Comparison of ENCODE assay signal across 1 cellular context in the genomic region with DNA sequence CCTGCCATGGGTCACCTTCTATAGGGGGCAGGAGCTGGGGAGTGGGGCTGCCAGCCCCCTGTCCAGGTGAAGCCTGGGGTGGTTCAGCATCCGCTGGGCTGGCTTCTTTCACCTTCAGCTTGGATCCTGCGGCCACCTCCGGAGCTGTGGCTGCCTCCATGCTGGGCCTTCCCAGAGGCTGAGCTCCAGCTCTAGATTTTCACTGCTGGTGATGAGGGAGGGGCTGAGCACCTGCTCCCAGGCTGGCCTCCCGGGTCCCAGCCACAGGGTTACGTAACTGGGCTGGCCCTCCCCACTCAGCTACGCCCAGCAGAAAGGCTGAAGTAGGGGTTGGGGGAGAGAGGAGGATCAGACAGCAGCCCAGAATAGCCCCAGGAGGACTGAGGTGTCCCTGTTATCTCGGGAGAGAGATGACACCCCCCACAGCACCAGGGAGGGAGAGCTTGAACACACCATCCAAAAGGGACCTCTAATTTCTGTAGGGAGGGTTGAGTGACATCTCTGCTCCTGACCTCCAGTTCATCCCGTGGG.
TF ChIP-seq lines count a peak whose summit lies in the region.

A gene with protein sequence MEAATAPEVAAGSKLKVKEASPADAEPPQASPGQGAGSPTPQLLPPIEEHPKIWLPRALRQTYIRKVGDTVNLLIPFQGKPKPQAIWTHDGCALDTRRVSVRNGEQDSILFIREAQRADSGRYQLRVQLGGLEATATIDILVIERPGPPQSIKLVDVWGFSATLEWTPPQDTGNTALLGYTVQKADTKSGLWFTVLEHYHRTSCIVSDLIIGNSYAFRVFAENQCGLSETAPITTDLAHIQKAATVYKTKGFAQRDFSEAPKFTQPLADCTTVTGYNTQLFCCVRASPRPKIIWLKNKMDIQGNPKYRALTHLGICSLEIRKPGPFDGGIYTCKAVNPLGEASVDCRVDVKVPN (minus strand): TSS at position 180 of the 531 bp plus-strand sequence. CDS start 20 bp downstream, at position 160.

TF ChIP-seq in HepG2, 621 proteins besides CTCF, POLR2A, EP300 and RAD21 (continued from another document and continues in another):
- TF ChIP-seq, protein P1, sequence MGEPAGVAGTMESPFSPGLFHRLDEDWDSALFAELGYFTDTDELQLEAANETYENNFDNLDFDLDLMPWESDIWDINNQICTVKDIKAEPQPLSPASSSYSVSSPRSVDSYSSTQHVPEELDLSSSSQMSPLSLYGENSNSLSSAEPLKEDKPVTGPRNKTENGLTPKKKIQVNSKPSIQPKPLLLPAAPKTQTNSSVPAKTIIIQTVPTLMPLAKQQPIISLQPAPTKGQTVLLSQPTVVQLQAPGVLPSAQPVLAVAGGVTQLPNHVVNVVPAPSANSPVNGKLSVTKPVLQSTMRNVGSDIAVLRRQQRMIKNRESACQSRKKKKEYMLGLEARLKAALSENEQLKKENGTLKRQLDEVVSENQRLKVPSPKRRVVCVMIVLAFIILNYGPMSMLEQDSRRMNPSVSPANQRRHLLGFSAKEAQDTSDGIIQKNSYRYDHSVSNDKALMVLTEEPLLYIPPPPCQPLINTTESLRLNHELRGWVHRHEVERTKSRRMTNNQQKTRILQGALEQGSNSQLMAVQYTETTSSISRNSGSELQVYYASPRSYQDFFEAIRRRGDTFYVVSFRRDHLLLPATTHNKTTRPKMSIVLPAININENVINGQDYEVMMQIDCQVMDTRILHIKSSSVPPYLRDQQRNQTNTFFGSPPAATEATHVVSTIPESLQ (CRISPR knock-in tag; conservative IDR thresholded peaks at IDR 0.05), result no peak
- no peak for TF ChIP-seq MEIS1 (CRISPR knock-in tag; IDR thresholded peaks at IDR 0.05; ENCODE audit: borderline replicate concordance)
- TF ChIP-seq, protein P2, sequence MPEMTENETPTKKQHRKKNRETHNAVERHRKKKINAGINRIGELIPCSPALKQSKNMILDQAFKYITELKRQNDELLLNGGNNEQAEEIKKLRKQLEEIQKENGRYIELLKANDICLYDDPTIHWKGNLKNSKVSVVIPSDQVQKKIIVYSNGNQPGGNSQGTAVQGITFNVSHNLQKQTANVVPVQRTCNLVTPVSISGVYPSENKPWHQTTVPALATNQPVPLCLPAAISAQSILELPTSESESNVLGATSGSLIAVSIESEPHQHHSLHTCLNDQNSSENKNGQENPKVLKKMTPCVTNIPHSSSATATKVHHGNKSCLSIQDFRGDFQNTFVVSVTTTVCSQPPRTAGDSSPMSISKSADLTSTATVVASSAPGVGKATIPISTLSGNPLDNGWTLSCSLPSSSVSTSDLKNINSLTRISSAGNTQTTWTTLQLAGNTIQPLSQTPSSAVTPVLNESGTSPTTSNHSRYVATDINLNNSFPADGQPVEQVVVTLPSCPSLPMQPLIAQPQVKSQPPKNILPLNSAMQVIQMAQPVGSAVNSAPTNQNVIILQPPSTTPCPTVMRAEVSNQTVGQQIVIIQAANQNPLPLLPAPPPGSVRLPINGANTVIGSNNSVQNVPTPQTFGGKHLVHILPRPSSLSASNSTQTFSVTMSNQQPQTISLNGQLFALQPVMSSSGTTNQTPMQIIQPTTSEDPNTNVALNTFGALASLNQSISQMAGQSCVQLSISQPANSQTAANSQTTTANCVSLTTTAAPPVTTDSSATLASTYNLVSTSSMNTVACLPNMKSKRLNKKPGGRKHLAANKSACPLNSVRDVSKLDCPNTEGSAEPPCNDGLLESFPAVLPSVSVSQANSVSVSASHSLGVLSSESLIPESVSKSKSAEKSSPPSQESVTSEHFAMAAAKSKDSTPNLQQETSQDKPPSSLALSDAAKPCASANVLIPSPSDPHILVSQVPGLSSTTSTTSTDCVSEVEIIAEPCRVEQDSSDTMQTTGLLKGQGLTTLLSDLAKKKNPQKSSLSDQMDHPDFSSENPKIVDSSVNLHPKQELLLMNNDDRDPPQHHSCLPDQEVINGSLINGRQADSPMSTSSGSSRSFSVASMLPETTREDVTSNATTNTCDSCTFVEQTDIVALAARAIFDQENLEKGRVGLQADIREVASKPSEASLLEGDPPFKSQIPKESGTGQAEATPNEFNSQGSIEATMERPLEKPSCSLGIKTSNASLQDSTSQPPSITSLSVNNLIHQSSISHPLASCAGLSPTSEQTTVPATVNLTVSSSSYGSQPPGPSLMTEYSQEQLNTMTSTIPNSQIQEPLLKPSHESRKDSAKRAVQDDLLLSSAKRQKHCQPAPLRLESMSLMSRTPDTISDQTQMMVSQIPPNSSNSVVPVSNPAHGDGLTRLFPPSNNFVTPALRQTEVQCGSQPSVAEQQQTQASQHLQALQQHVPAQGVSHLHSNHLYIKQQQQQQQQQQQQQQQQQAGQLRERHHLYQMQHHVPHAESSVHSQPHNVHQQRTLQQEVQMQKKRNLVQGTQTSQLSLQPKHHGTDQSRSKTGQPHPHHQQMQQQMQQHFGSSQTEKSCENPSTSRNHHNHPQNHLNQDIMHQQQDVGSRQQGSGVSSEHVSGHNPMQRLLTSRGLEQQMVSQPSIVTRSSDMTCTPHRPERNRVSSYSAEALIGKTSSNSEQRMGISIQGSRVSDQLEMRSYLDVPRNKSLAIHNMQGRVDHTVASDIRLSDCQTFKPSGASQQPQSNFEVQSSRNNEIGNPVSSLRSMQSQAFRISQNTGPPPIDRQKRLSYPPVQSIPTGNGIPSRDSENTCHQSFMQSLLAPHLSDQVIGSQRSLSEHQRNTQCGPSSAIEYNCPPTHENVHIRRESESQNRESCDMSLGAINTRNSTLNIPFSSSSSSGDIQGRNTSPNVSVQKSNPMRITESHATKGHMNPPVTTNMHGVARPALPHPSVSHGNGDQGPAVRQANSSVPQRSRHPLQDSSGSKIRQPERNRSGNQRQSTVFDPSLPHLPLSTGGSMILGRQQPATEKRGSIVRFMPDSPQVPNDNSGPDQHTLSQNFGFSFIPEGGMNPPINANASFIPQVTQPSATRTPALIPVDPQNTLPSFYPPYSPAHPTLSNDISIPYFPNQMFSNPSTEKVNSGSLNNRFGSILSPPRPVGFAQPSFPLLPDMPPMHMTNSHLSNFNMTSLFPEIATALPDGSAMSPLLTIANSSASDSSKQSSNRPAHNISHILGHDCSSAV (CRISPR knock-in tag; IDR thresholded peaks at IDR 0.05; ENCODE audit: borderline replicate concordance), result no peak
- TF ChIP-seq, protein P3, sequence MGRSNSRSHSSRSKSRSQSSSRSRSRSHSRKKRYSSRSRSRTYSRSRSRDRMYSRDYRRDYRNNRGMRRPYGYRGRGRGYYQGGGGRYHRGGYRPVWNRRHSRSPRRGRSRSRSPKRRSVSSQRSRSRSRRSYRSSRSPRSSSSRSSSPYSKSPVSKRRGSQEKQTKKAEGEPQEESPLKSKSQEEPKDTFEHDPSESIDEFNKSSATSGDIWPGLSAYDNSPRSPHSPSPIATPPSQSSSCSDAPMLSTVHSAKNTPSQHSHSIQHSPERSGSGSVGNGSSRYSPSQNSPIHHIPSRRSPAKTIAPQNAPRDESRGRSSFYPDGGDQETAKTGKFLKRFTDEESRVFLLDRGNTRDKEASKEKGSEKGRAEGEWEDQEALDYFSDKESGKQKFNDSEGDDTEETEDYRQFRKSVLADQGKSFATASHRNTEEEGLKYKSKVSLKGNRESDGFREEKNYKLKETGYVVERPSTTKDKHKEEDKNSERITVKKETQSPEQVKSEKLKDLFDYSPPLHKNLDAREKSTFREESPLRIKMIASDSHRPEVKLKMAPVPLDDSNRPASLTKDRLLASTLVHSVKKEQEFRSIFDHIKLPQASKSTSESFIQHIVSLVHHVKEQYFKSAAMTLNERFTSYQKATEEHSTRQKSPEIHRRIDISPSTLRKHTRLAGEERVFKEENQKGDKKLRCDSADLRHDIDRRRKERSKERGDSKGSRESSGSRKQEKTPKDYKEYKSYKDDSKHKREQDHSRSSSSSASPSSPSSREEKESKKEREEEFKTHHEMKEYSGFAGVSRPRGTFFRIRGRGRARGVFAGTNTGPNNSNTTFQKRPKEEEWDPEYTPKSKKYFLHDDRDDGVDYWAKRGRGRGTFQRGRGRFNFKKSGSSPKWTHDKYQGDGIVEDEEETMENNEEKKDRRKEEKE (IDR thresholded peaks at IDR 0.05), result no peak
- 0 out of 2 replicates have a peak, but pooled peaks have one; percentile 24 for TF ChIP-seq HOXA3 (CRISPR knock-in tag; IDR thresholded peaks at IDR 0.05)
- peak; percentile 53; the same call in 1 of the 2 replicates for TF ChIP-seq ARNT2 (CRISPR knock-in tag; IDR thresholded peaks at IDR 0.05; ENCODE audit: low read depth)
- no peak for TF ChIP-seq TCF7L2 (IDR thresholded peaks at IDR 0.05; ENCODE audit: low read depth, low read length)
- no peak for TF ChIP-seq DPF2 (CRISPR knock-in tag; IDR thresholded peaks at IDR 0.05; ENCODE audit: borderline replicate concordance, low read depth)
- no peak for TF ChIP-seq SMARCE1 (IDR thresholded peaks at IDR 0.05; ENCODE audit: borderline replicate concordance)
- TF ChIP-seq, protein P4, sequence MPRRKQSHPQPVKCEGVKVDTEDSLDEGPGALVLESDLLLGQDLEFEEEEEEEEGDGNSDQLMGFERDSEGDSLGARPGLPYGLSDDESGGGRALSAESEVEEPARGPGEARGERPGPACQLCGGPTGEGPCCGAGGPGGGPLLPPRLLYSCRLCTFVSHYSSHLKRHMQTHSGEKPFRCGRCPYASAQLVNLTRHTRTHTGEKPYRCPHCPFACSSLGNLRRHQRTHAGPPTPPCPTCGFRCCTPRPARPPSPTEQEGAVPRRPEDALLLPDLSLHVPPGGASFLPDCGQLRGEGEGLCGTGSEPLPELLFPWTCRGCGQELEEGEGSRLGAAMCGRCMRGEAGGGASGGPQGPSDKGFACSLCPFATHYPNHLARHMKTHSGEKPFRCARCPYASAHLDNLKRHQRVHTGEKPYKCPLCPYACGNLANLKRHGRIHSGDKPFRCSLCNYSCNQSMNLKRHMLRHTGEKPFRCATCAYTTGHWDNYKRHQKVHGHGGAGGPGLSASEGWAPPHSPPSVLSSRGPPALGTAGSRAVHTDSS (CRISPR knock-in tag; conservative IDR thresholded peaks at IDR 0.05), result no peak
- no peak for TF ChIP-seq ZNF569 (CRISPR knock-in tag; IDR thresholded peaks at IDR 0.05; ENCODE audit: borderline replicate concordance)
- no peak for TF ChIP-seq ZNF773 (CRISPR knock-in tag; IDR thresholded peaks at IDR 0.05; ENCODE audit: borderline replicate concordance)
- no peak for TF ChIP-seq CAMTA2 (CRISPR knock-in tag; IDR thresholded peaks at IDR 0.05; ENCODE audit: borderline replicate concordance)
- TF ChIP-seq, protein P5, sequence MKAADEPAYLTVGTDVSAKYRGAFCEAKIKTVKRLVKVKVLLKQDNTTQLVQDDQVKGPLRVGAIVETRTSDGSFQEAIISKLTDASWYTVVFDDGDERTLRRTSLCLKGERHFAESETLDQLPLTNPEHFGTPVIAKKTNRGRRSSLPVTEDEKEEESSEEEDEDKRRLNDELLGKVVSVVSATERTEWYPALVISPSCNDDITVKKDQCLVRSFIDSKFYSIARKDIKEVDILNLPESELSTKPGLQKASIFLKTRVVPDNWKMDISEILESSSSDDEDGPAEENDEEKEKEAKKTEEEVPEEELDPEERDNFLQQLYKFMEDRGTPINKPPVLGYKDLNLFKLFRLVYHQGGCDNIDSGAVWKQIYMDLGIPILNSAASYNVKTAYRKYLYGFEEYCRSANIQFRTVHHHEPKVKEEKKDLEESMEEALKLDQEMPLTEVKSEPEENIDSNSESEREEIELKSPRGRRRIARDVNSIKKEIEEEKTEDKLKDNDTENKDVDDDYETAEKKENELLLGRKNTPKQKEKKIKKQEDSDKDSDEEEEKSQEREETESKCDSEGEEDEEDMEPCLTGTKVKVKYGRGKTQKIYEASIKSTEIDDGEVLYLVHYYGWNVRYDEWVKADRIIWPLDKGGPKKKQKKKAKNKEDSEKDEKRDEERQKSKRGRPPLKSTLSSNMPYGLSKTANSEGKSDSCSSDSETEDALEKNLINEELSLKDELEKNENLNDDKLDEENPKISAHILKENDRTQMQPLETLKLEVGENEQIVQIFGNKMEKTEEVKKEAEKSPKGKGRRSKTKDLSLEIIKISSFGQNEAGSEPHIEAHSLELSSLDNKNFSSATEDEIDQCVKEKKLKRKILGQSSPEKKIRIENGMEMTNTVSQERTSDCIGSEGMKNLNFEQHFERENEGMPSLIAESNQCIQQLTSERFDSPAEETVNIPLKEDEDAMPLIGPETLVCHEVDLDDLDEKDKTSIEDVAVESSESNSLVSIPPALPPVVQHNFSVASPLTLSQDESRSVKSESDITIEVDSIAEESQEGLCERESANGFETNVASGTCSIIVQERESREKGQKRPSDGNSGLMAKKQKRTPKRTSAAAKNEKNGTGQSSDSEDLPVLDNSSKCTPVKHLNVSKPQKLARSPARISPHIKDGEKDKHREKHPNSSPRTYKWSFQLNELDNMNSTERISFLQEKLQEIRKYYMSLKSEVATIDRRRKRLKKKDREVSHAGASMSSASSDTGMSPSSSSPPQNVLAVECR (CRISPR knock-in tag; IDR thresholded peaks at IDR 0.05; ENCODE audit: borderline replicate concordance), result peak; percentile 55; the same call in 1 of the 2 replicates
- TF ChIP-seq NR2F6 (IDR thresholded peaks at IDR 0.05), result 0 out of 2 replicates have a peak, but pooled peaks have one; percentile 17
- no peak for TF ChIP-seq NR2F6 (CRISPR knock-in tag; IDR thresholded peaks at IDR 0.05)
- no peak for TF ChIP-seq ZNF891 (CRISPR knock-in tag; IDR thresholded peaks at IDR 0.05)
- no peak for TF ChIP-seq ZNF264 (CRISPR knock-in tag; IDR thresholded peaks at IDR 0.05)
- no peak for TF ChIP-seq JUND (CRISPR knock-in tag; IDR thresholded peaks at IDR 0.05)
- TF ChIP-seq, protein P6, sequence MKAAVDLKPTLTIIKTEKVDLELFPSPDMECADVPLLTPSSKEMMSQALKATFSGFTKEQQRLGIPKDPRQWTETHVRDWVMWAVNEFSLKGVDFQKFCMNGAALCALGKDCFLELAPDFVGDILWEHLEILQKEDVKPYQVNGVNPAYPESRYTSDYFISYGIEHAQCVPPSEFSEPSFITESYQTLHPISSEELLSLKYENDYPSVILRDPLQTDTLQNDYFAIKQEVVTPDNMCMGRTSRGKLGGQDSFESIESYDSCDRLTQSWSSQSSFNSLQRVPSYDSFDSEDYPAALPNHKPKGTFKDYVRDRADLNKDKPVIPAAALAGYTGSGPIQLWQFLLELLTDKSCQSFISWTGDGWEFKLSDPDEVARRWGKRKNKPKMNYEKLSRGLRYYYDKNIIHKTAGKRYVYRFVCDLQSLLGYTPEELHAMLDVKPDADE (CRISPR knock-in tag; IDR thresholded peaks at IDR 0.05), result no peak
- TF ChIP-seq KDM1A (CRISPR knock-in tag; IDR thresholded peaks at IDR 0.05), result no peak
- TF ChIP-seq ZBTB20 (CRISPR knock-in tag; IDR thresholded peaks at IDR 0.05; ENCODE audit: borderline replicate concordance, low read depth), result no peak
- no peak for TF ChIP-seq ZNF382 (CRISPR knock-in tag; IDR thresholded peaks at IDR 0.05; ENCODE audit: borderline replicate concordance)
- TF ChIP-seq JUN (CRISPR knock-in tag; IDR thresholded peaks at IDR 0.05), result no peak; the same call in 1 of the 2 replicates
- TF ChIP-seq ZNF225 (CRISPR knock-in tag; IDR thresholded peaks at IDR 0.05), result 0 out of 2 replicates have a peak, but pooled peaks have one; percentile 66
- TF ChIP-seq GFI1 (CRISPR knock-in tag; IDR thresholded peaks at IDR 0.05; ENCODE audit: borderline replicate concordance), result no peak
- TF ChIP-seq CREB1 (IDR thresholded peaks at IDR 0.05), result no peak
- no peak; the same call in 1 of the 2 replicates for TF ChIP-seq CREB1 (CRISPR knock-in tag; IDR thresholded peaks at IDR 0.05)
- no peak for TF ChIP-seq NR2F1 (CRISPR knock-in tag; IDR thresholded peaks at IDR 0.05)
- no peak for TF ChIP-seq NFE2 (CRISPR knock-in tag; IDR thresholded peaks at IDR 0.05)
- TF ChIP-seq SSRP1 (CRISPR knock-in tag; IDR thresholded peaks at IDR 0.05), result no peak
- TF ChIP-seq, protein P7, sequence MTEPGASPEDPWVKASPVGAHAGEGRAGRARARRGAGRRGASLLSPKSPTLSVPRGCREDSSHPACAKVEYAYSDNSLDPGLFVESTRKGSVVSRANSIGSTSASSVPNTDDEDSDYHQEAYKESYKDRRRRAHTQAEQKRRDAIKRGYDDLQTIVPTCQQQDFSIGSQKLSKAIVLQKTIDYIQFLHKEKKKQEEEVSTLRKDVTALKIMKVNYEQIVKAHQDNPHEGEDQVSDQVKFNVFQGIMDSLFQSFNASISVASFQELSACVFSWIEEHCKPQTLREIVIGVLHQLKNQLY (CRISPR knock-in tag; IDR thresholded peaks at IDR 0.05), result no peak
- no peak for TF ChIP-seq TOE1 (CRISPR knock-in tag; IDR thresholded peaks at IDR 0.05)
